ENCODE assay signal across 7 cellular contexts in genomic region chr12:59374783-59375182, GRCh38.
"Had no signal": no experiment of that assay in that cellular context is flagged by ENCODE, and none has a peak within 500 bp of the region (broad histone marks: within the 10 kb centered on the region; RNA-seq: fewer than 3 reads in every experiment).

No MANE protein-coding gene starts in this region.

- FAIRE-seq: G401.6, GM12891, GM12892, GM18507, GM19239 had no signal

- DNase-seq: GDM1, GF-D8 had no signal
